ENCODE assay signal across 8 cellular contexts in the genomic region with DNA sequence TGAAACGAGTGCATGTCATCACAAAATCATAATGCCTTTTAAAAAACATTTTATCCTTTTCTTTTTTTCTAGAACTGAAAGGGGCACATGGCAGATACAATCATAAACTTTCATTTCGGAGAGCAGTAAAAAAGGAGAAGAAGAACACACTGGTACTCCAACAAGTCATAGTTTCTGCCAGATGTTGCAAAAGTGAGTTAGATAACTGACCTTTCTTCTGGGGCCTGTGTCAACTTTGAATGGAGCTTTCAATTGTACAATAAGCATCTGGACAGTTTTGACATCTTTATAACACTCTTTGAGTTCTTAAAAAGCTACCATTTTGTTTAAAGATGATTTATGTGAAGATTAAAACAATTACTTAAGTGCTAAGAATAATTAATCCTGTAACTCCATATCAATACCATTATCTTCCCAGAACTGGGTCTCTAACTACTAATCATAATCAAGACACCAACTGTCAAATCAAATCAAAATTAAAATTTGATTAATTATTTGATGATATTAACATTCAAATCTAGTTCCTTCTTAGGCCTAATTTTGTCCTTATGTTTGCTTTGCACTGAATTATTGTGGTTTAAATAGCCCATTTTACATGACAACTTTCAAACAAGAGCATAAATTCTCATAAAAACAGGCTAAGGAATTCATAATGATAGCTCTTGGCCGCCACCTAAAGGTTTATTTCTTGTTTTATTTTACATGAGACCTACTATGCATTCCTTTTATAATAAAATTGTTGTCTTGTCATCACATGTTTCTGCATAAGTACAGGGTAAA. TPM values are rescaled to one million over a fixed set of nuclear protein-coding genes. Genes with fewer than 3 reads are reported as not detected.
DNase-seq lines count a peak whose midpoint lies in the region; ATAC-seq and TF ChIP-seq lines count a peak whose summit lies in the region.

No MANE protein-coding gene starts in this region.

- peaks cover 14% of the 10 kb centered on the region for H3K4me1 Mint-ChIP-seq in progenitor cell of endocrine pancreas (ENCODE audit: low read depth)
- no peaks in the 10 kb centered on the region for H3K4me1 Mint-ChIP-seq in CD4-positive, alpha-beta memory T cell

- no peak overlapping the region for H3K27ac ChIP-seq in C4-2B
- H3K27ac ChIP-seq in CD4-positive, alpha-beta memory T cell (ENCODE audit: low read depth, low read length), result no peak overlapping the region

- POLR2A ChIA-PET in CD4-positive, alpha-beta memory T cell (lab: Charles Lee; ENCODE audit: partially characterized antibody), result no interaction called here

- H3K4me3 ChIP-seq in CD4-positive, alpha-beta memory T cell (ENCODE audit: low read length in 2 of 2), result no peak overlapping the region

- DNase-seq in NCI-H748 (lab: John Stamatoyannopoulos, UW; ENCODE audit: unreplicated experiment), result peak; percentile 70
- peak; percentile 64 for DNase-seq in dedifferentiated amniotic fluid mesenchymal stem cell (ENCODE audit: extremely low spot score)
- DNase-seq in progenitor cell of endocrine pancreas (ENCODE audit: low spot score, unreplicated experiment), result no peak
- DNase-seq in CD4-positive, alpha-beta memory T cell, result no peak
- DNase-seq in UCSD-AML1 (lab: John Stamatoyannopoulos, UW; ENCODE audit: unreplicated experiment), result no peak
- no peak for DNase-seq in retina

- H3K27me3 ChIP-seq in CD4-positive, alpha-beta memory T cell (ENCODE audit: insufficient read depth, low read length), result no peaks in the 10 kb centered on the region

- intact Hi-C loops in CD4-positive, alpha-beta memory T cell (cut with micrococcal nuclease), result no loop called here

- H3K36me3 Mint-ChIP-seq in progenitor cell of endocrine pancreas (ENCODE audit: insufficient read depth), result no peaks in the 10 kb centered on the region
- no peaks in the 10 kb centered on the region for H3K36me3 Mint-ChIP-seq in CD4-positive, alpha-beta memory T cell

- H3K9me3 Mint-ChIP-seq in progenitor cell of endocrine pancreas (ENCODE audit: low read depth), result no peaks in the 10 kb centered on the region
- peaks cover 0 to 2% (median 0%) of the 10 kb centered on the region in 8 donors for H3K9me3 Mint-ChIP-seq in CD4-positive, alpha-beta memory T cell

- no peaks in the 10 kb centered on the region for H3K4me1 ChIP-seq in CD4-positive, alpha-beta memory T cell (ENCODE audit: insufficient read depth, low read length)

- no peak overlapping the region for H3K4me3 Mint-ChIP-seq in progenitor cell of endocrine pancreas (ENCODE audit: low read depth)
- no peak overlapping the region for H3K4me3 Mint-ChIP-seq in CD4-positive, alpha-beta memory T cell

- H3K27ac Mint-ChIP-seq in progenitor cell of endocrine pancreas, result no peak overlapping the region
- H3K27ac Mint-ChIP-seq in CD4-positive, alpha-beta memory T cell, result no peak overlapping the region

- no peaks in the 10 kb centered on the region for H3K27me3 Mint-ChIP-seq in progenitor cell of endocrine pancreas
- H3K27me3 Mint-ChIP-seq in CD4-positive, alpha-beta memory T cell, result no peaks in the 10 kb centered on the region

- CTCF ChIA-PET in CD4-positive, alpha-beta memory T cell (lab: Charles Lee; ENCODE audit: partially characterized antibody), result interaction anchor here (1.0 kb wide), 1 partner anchor 597 kb away, joined by 3 read pairs; no protein-coding TSS in a partner anchor

- TF ChIP-seq CTCF in C4-2B (conservative IDR thresholded peaks at IDR 0.05), result peak; percentile 65
- TF ChIP-seq CTCF in progenitor cell of endocrine pancreas (IDR thresholded peaks at IDR 0.05; ENCODE audit: unreplicated experiment), result peak; percentile 52

- ATAC-seq in GM21723 (IDR thresholded peaks at IDR 0.05; ENCODE audit: unreplicated experiment), result peak; percentile 52

- no peaks in the 10 kb centered on the region for H3K36me3 ChIP-seq in CD4-positive, alpha-beta memory T cell (ENCODE audit: insufficient read depth, low read length)

- H3K9me3 ChIP-seq in CD4-positive, alpha-beta memory T cell (ENCODE audit: control insufficient read depth in 1 of 2, low read length in 2 of 2), result no peaks in the 10 kb centered on the region

RNA-seq across cellular contexts. Expression of gene ITGB8, which starts 19.5 kb away (rescaled TPM):
- total RNA-seq in progenitor cell of endocrine pancreas, result 37.2 and 38.6 TPM in 2 replicates
- under 1 TPM; 0.11 to 0.12 TPM for total RNA-seq in CD4-positive, alpha-beta memory T cell
- polyA plus RNA-seq in CD4-positive, alpha-beta memory T cell, result not detected

Comparison
In these comparisons a context has a peak if more than half of its experiments do, and no peak if none do; other contexts are left out.
1. DNase-seq: peak in NCI-H748 (single experiment) and dedifferentiated amniotic fluid mesenchymal stem cell (single experiment); none in progenitor cell of endocrine pancreas (single experiment), CD4-positive, alpha-beta memory T cell (0 of 5), UCSD-AML1 (single experiment) and retina (single experiment).
2. RNA of gene ITGB8, which starts 19.5 kb away (total RNA-seq): 37.2 to 38.6 TPM in progenitor cell of endocrine pancreas; 0.11 to 0.12 TPM in CD4-positive, alpha-beta memory T cell; every median in the first group is over 10 times any median in the second.